Comparison of ENCODE assay signal across 29 cellular contexts in genomic region chr17:80777274-80777673, GRCh38.
DNase-seq lines count a peak whose midpoint lies in the region; ATAC-seq, FAIRE-seq and TF ChIP-seq lines count a peak whose summit lies in the region.
"Had no signal": no experiment of that assay in that cellular context is flagged by ENCODE, and none has a peak within 500 bp of the region (broad histone marks: within the 10 kb centered on the region; RNA-seq: fewer than 3 reads in every experiment).

No MANE protein-coding gene starts in this region.

- TF ChIP-seq RAD21 in A549 (conservative IDR thresholded peaks at IDR 0.05 in 1 of 2, IDR thresholded peaks at IDR 0.05 in 1 of 2) (no peak), K562 (CRISPR knock-in tag; conservative IDR thresholded peaks at IDR 0.05 in 1 of 2, IDR thresholded peaks at IDR 0.05 in 1 of 2) (no peak)

- H3K9ac ChIP-seq in K562 (ENCODE audit: insufficient read depth in 1 of 2, low read depth in 2 of 2, low read length in 2 of 2) = no peak overlapping the region

- peak; percentile 36 for DNase-seq in NCI-H345 (lab: John Stamatoyannopoulos, UW)
- DNase-seq in NCI-H345 treated with DMSO at 0.1 percent for 48 hours (lab: John Stamatoyannopoulos, UW; ENCODE audit: unreplicated experiment) = no peak
- no peak for DNase-seq in A549 (ENCODE audit: low read depth in 1 of 2, low spot score in 1 of 2)
- no peak for DNase-seq in K562 (ENCODE audit: extremely low read depth in 1 of 4, low spot score in 3 of 4)
- DNase-seq in EL = no peak
- DNase-seq in KG1 (lab: John Stamatoyannopoulos, UW) = no peak
- no peak for DNase-seq in activated CD4-positive, alpha-beta T cell treated with anti-CD3 and anti-CD28 coated beads for 48 hours
- DNase-seq: activated CD4-positive, alpha-beta T cell treated with anti-CD3 and anti-CD28 coated beads for 1 hour; caudate nucleus; CD8-positive, alpha-beta memory T cell; cortex of kidney; effector memory CD4-positive, alpha-beta T cell; hypothalamus; immature natural killer cell; Karpas-422; left colon; mucosa of descending colon; NCI-H2029 treated with DMSO at 0.1 percent for 48 hours; NCI-H446; NCI-H82; nephron progenitor cell; stimulated activated CD4-positive, alpha-beta T cell treated with anti-CD3 and anti-CD28 coated beads, Interleukin-4, amount 100 ng/mL, for 4 hours; upper lobe of right lung had no signal

- H4K20me1 ChIP-seq in K562 (replicated peaks; ENCODE audit: control insufficient read depth, insufficient read depth, low read length) = no peaks in the 10 kb centered on the region; the same call in 1 of the 2 replicates

- H3K36me3 ChIP-seq in HEK293 (ENCODE audit: control insufficient read depth in 2 of 2, insufficient read depth in 1 of 2, low read length in 2 of 2) (peaks cover 0 to 11% of the 10 kb centered on the region in 2 experiments; a peak in 1 of 3 replicates), K562 (ENCODE audit: control insufficient read depth, insufficient read depth, low read length) (peaks cover 10% of the 10 kb centered on the region; the same call in 1 of the 3 replicates)
- H3K36me3 ChIP-seq: upper lobe of right lung had no signal

- TF ChIP-seq CTCF in A549 (IDR thresholded peaks at IDR 0.05) = no peak
- no peak for TF ChIP-seq CTCF in HEK293 (tag by site-specific recombination; IDR thresholded peaks at IDR 0.05)
- TF ChIP-seq CTCF in K562 (IDR thresholded peaks at IDR 0.05 in 2 of 3, conservative IDR thresholded peaks at IDR 0.05 in 1 of 3; ENCODE audit: insufficient read depth in 2 of 3, low read depth in 1 of 3, low read length in 3 of 3) = no peak

- no peak for TF ChIP-seq POLR2A in A549 (IDR thresholded peaks at IDR 0.05; ENCODE audit: low read length)
- TF ChIP-seq POLR2A in K562 (conservative IDR thresholded peaks at IDR 0.05) = no peak

- FAIRE-seq in A549 (lab: Jason Lieb, UNC) = no peak
- no peak for FAIRE-seq in K562 (lab: Jason Lieb, UNC)
- FAIRE-seq: A204.1, GM12891, H54 had no signal

- intact Hi-C loops in K562 (cut with micrococcal nuclease) = no loop called here

- ATAC-seq in A549 = no peak
- no peak for ATAC-seq in K562
- ATAC-seq: left colon, mucosa of descending colon, upper lobe of right lung had no signal

- H3K9me3 ChIP-seq in A549 (no peaks in the 10 kb centered on the region), HEK293 (ENCODE audit: control insufficient read depth, insufficient read depth, low read depth, low read length) (no peaks in the 10 kb centered on the region), K562 (replicated peaks; ENCODE audit: control insufficient read depth, insufficient read depth, low read depth, low read length) (no peaks in the 10 kb centered on the region)
- H3K9me3 ChIP-seq: mucosa of descending colon, suprapubic skin, upper lobe of right lung had no signal

- CTCF ChIA-PET in A549 (lab: Yijun Ruan, JAX) = interaction anchor here (0.7 to 3.0 kb wide), 5 partner anchors 9 to 89 kb away, joined by 3 to 7 read pairs (median 3); no protein-coding TSS in a partner anchor
- CTCF ChIA-PET in HEK293 (lab: Yijun Ruan, JAX) = no interaction called here
- CTCF ChIA-PET in K562 (lab: Yijun Ruan, JAX; ENCODE audit: low intra/inter-chr PET ratio) = no interaction called here

- TF ChIP-seq EP300 in A549 (IDR thresholded peaks at IDR 0.05) (no peak), K562 (IDR thresholded peaks at IDR 0.05; ENCODE audit: low read length) (no peak)

- no TSS peak for BruUV-seq in K562 (replicated peaks; lab: Mats Ljungman, UMichigan)

- H3K4me3 ChIP-seq in A549 (no peak overlapping the region), HEK293 (ENCODE audit: low read depth, low read length) (no peak overlapping the region), K562 (no peak overlapping the region)
- H3K4me3 ChIP-seq: mucosa of descending colon, suprapubic skin, upper lobe of right lung had no signal

- H2AFZ ChIP-seq in K562 (ENCODE audit: low read depth, low read length) = no peak overlapping the region

- no peaks in the 10 kb centered on the region for H3K9me1 ChIP-seq in K562 (ENCODE audit: control insufficient read depth, insufficient read depth, low read length)

- in situ Hi-C loops in K562 (cut with MboI) = no loop called here

- H3K4me1 ChIP-seq in A549 (peaks cover 3% of the 10 kb centered on the region), HEK293 (ENCODE audit: control insufficient read depth, insufficient read depth, low read length) (no peaks in the 10 kb centered on the region), K562 (replicated peaks in 1 of 2; ENCODE audit: control insufficient read depth in 2 of 2, insufficient read depth in 2 of 2, low read length in 2 of 2) (peaks cover 6 to 11% of the 10 kb centered on the region in 2 experiments; a peak in 2 of 5 replicates)

- H3K27ac ChIP-seq in A549 (no peak overlapping the region), HEK293 (ENCODE audit: extremely low read depth, low read depth, low read length) (no peak overlapping the region), K562 (ENCODE audit: extremely low read depth, low read depth, low read length) (no peak overlapping the region)
- H3K27ac ChIP-seq: epithelial cell of prostate, suprapubic skin, upper lobe of right lung had no signal

- 90% methylated on average over 6 of the region's 6 CpGs for WGBS in A549 (ENCODE audit: missing lambda C conversion rate)
- WGBS in K562 (ENCODE audit: insufficient coverage, low coverage, missing lambda C conversion rate) = 96% methylated on average over 6 of the region's 6 CpGs

- no peak overlapping the region for H3K4me2 ChIP-seq in A549
- H3K4me2 ChIP-seq in K562 (ENCODE audit: insufficient read depth, low read length) = no peak overlapping the region

- POLR2A ChIA-PET in A549 (lab: Yijun Ruan, JAX) (no interaction called here), HEK293 (lab: Yijun Ruan, JAX) (no interaction called here), K562 (lab: Yijun Ruan, JAX) (no interaction called here)

- H3K79me2 ChIP-seq in K562 (ENCODE audit: control insufficient read depth, insufficient read depth, low read length) = no peaks in the 10 kb centered on the region; the same call in 2 of the 3 replicates

- H3K27me3 ChIP-seq in K562 (ENCODE audit: control insufficient read depth in 2 of 2, insufficient read depth in 2 of 2, low read length in 2 of 2) = no peaks in the 10 kb centered on the region
- H3K27me3 ChIP-seq: suprapubic skin, upper lobe of right lung had no signal

TF ChIP-seq in A549, 52 proteins besides CTCF, POLR2A, EP300 and RAD21:
- no peak for TF ChIP-seq SREBF2 (IDR thresholded peaks at IDR 0.05)
- no peak for TF ChIP-seq PHF8 (IDR thresholded peaks at IDR 0.05; ENCODE audit: borderline replicate concordance, low read depth)
- peak; percentile 86 for TF ChIP-seq RFX5 (IDR thresholded peaks at IDR 0.05)

TF ChIP-seq in HEK293, 187 proteins besides CTCF, POLR2A, EP300 and RAD21 (continues in another document):
- TF ChIP-seq ZNF645 (tag by site-specific recombination; IDR thresholded peaks at IDR 0.05) (no peak), HOXC10 (CRISPR knock-in tag; IDR thresholded peaks at IDR 0.05) (no peak), SP2 (tag by site-specific recombination; IDR thresholded peaks at IDR 0.05) (no peak), ZNF629 (tag by site-specific recombination; IDR thresholded peaks at IDR 0.05) (peak; percentile 39; the same call in 1 of the 2 replicates), ZNF560 (tag by site-specific recombination; IDR thresholded peaks at IDR 0.05; ENCODE audit: borderline replicate concordance) (no peak), ZFP37 (tag by site-specific recombination; IDR thresholded peaks at IDR 0.05) (no peak), ZNF76 (tag by site-specific recombination; IDR thresholded peaks at IDR 0.05; ENCODE audit: borderline replicate concordance, low read depth) (no peak), SP3 (tag by site-specific recombination; IDR thresholded peaks at IDR 0.05) (no peak)

TF ChIP-seq in K562, 482 proteins besides CTCF, POLR2A, EP300 and RAD21:
- TF ChIP-seq ZNF121 (CRISPR knock-in tag; conservative IDR thresholded peaks at IDR 0.05) = no peak
- TF ChIP-seq RFX5 (IDR thresholded peaks at IDR 0.05; ENCODE audit: low read depth, low read length) = peak; percentile 85
- TF ChIP-seq ATF1 (CRISPR knock-in tag; IDR thresholded peaks at IDR 0.05) = no peak
- no peak for TF ChIP-seq ATF1 (tag; IDR thresholded peaks at IDR 0.05)
TF ChIP-seq in K562: peak in this region for 1.
